7 cellular contexts compared by ENCODE assay signal in the genomic region with DNA sequence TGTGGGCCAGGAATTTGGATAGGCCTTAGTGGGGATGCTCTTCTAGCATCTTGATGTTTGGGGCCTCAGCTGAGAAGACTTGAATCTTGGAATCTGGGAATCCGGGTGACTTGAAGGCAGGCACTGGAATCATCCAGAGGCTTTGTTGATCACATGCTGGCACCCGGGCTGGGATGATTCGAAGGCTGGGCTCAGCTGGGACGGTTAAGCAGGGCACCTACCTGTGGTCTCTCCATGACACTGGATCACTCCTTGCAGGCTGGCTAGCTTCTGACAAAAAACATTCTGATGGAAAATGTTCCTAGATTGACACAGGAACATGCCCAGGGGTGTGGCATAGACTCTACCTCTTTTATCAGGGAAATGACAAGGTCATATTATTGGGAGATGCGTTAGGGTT.
"Had no signal": no experiment of that assay in that cellular context is flagged by ENCODE, and none has a peak within 500 bp of the region (broad histone marks: within the 10 kb centered on the region; RNA-seq: fewer than 3 reads in every experiment).

No MANE protein-coding gene starts in this region.

- H3K27ac ChIP-seq: GM23248, HL-60 had no signal

- H3K4me3 ChIP-seq: GM23248, HAP-1, K562 had no signal

- H3K27ac Mint-ChIP-seq: HFFc6 had no signal

- H3K4me3 Mint-ChIP-seq: HFFc6 had no signal

- H3K36me3 ChIP-seq: HAP-1 had no signal

- H3K4me1 ChIP-seq: HAP-1 had no signal

- DNase-seq: HFFc6, IMR-90 had no signal

- H3K9me3 ChIP-seq: HAP-1 had no signal

- H3K9ac ChIP-seq: GM23248 had no signal

- ATAC-seq: HCT116, K562 had no signal

- H2AFZ ChIP-seq: GM23248 had no signal
